15 cellular contexts compared by ENCODE assay signal in the genomic region with DNA sequence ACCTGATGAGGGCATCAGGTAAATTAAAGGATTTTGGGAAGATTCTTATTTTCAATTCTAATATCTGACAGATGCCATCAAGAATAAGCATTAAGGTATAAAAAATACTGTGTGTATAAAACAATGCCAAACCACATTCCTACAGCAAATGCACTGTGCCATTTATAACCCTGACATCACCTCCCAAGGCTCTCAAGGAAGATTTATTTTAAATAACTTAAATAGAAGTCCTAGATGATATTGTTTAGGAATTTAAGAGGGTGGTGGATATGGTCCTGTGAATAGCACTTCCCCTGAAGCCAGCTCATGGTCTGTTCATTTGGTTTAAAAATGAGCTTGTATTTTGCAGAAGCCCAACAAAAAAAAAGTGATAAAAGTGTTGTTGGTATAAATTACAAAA. TPM values are rescaled to one million over a fixed set of nuclear protein-coding genes. Genes with fewer than 3 reads are reported as not detected.
DNase-seq lines count a peak whose midpoint lies in the region; ATAC-seq, FAIRE-seq and TF ChIP-seq lines count a peak whose summit lies in the region.
"Had no signal": no experiment of that assay in that cellular context is flagged by ENCODE, and none has a peak within 500 bp of the region (broad histone marks: within the 10 kb centered on the region; RNA-seq: fewer than 3 reads in every experiment).

No MANE protein-coding gene starts in this region.

- H3K9me3 Mint-ChIP-seq in chondrocyte (ENCODE audit: low read depth), result no peaks in the 10 kb centered on the region
- H3K9me3 Mint-ChIP-seq: activated naive CD4-positive, alpha-beta T cell treated with anti-CD3 and anti-CD28 coated beads, Interleukin-2, amount 50 U/mL, for 72 hours had no signal

- H4K20me1 ChIP-seq in IMR-90 (ENCODE audit: insufficient read depth, low read length), result peaks cover 25% of the 10 kb centered on the region

- H3K79me1 ChIP-seq in IMR-90 (ENCODE audit: low read depth in 1 of 2, low read length in 2 of 2), result peaks cover 0 to 21% of the 10 kb centered on the region in 2 experiments; a peak in 1 of 4 replicates

- dilution Hi-C loops in IMR-90 (cut with HindIII; ENCODE audit: low sequenced_read_pairs, unreplicated experiment), result no loop called here

- H3K27me3 Mint-ChIP-seq in chondrocyte (ENCODE audit: low read depth), result no peaks in the 10 kb centered on the region

- intact Hi-C loops in IMR-90 (cut with micrococcal nuclease), result no loop called here
- intact Hi-C loops in tibial artery (cut with DNase I; ENCODE audit: low total_unique reads), result no loop called here
- intact Hi-C loops in body of pancreas (cut with DNase I), result no loop called here

- H3K4me1 Mint-ChIP-seq in chondrocyte (ENCODE audit: low read depth), result peaks cover 46% of the 10 kb centered on the region

- no peak for FAIRE-seq in urothelium cell line (lab: Jason Lieb, UNC)

- H3K36me3 Mint-ChIP-seq in chondrocyte (ENCODE audit: low read depth), result peaks cover 7% of the 10 kb centered on the region

- ATAC-seq in IMR-90 (ENCODE audit: low read depth) (peak; percentile 75), body of pancreas (no peak)
- ATAC-seq: activated naive CD4-positive, alpha-beta T cell treated with anti-CD3 and anti-CD28 coated beads, Interleukin-2, amount 50 U/mL, for 72 hours; mucosa of descending colon had no signal

- H2AK9ac ChIP-seq in IMR-90 (replicated peaks; ENCODE audit: low read depth, low read length, poor library complexity), result no peak overlapping the region

- H3K14ac ChIP-seq in IMR-90 (replicated peaks; ENCODE audit: low read depth, low read length), result no peak overlapping the region

- H3K4me1 ChIP-seq in IMR-90 (ENCODE audit: control insufficient read depth, insufficient read depth, low read length) (peaks cover 16% of the 10 kb centered on the region), tibial artery (peaks cover 0 to 25% (median 12%) of the 10 kb centered on the region in 4 donors), body of pancreas (peaks cover 19% of the 10 kb centered on the region)

- H4K5ac ChIP-seq in IMR-90 (ENCODE audit: low read depth, low read length), result no peak overlapping the region

- H4K8ac ChIP-seq in IMR-90 (ENCODE audit: low read depth in 2 of 2, low read length in 2 of 2), result no peak overlapping the region

- in situ Hi-C loops in IMR-90 (cut with MboI; ENCODE audit: low sequenced_read_pairs), result no loop called here

- TF ChIP-seq POLR2A in IMR-90 (IDR thresholded peaks at IDR 0.05; ENCODE audit: low read depth, low read length) (no peak), body of pancreas (IDR thresholded peaks at IDR 0.05) (no peak)

- H2AFZ ChIP-seq in IMR-90 (replicated peaks; ENCODE audit: low read length, poor library complexity), result no peak overlapping the region
- H2AFZ ChIP-seq: hepatocyte had no signal

- H3K23ac ChIP-seq in IMR-90 (ENCODE audit: low read depth, low read length), result no peak overlapping the region

- POLR2A ChIA-PET in IMR-90 (lab: Charles Lee; ENCODE audit: unreplicated experiment), result interaction anchor here (0.5 to 1.0 kb wide), 4 partner anchors 10 to 1302 kb away, joined by 3 to 12 read pairs (median 8); no protein-coding TSS in a partner anchor

- no peak overlapping the region for H2BK15ac ChIP-seq in IMR-90 (ENCODE audit: low read depth, low read length)

- no peak for TF ChIP-seq RAD21 in IMR-90 (IDR thresholded peaks at IDR 0.05; ENCODE audit: low read length)

- H3K9me1 ChIP-seq in IMR-90 (ENCODE audit: insufficient read depth, low read length), result peaks cover 30% of the 10 kb centered on the region

- H3K36me3 ChIP-seq in IMR-90 (ENCODE audit: control insufficient read depth, insufficient read depth, low read length) (peaks cover 60% of the 10 kb centered on the region), tibial artery (peaks cover 41 to 87% (median 59%) of the 10 kb centered on the region in 3 donors), body of pancreas (replicated peaks in 1 of 2; ENCODE audit: insufficient read depth in 1 of 2, low read depth in 2 of 2) (peaks cover 3 to 26% of the 10 kb centered on the region in 2 donors)

- H3K4ac ChIP-seq in IMR-90 (ENCODE audit: low read depth, low read length), result no peak overlapping the region

- no peak overlapping the region for H3K4me2 ChIP-seq in IMR-90 (ENCODE audit: low read depth, low read length)
- H3K4me2 ChIP-seq: hepatocyte had no signal

- H3K9ac ChIP-seq in IMR-90 (ENCODE audit: low read depth, low read length), result no peak overlapping the region

- H2BK120ac ChIP-seq in IMR-90 (ENCODE audit: low read depth, low read length), result no peak overlapping the region

- H3K4me3 Mint-ChIP-seq in chondrocyte (ENCODE audit: unreplicated experiment), result no peak overlapping the region

- no peak overlapping the region for H2AK5ac ChIP-seq in IMR-90 (ENCODE audit: low read depth, low read length)

- TF ChIP-seq CTCF in IMR-90 (conservative IDR thresholded peaks at IDR 0.05; ENCODE audit: low read depth, low read length) (no peak), chondrocyte (IDR thresholded peaks at IDR 0.05) (no peak), tibial artery (IDR thresholded peaks at IDR 0.05) (no peak), body of pancreas (IDR thresholded peaks at IDR 0.05) (no peak)

- no peak overlapping the region for H3K56ac ChIP-seq in IMR-90 (ENCODE audit: extremely low read depth, insufficient read depth, low read length)

- H3K18ac ChIP-seq in IMR-90 (ENCODE audit: low read depth, low read length), result no peak overlapping the region

- no peak overlapping the region for H3K27ac ChIP-seq in IMR-90 (ENCODE audit: insufficient read depth, low read length)
- H3K27ac ChIP-seq in tibial artery, result peak overlapping the region; percentile 62 to 70
- no peak overlapping the region for H3K27ac ChIP-seq in body of pancreas
- H3K27ac ChIP-seq: hepatocyte had no signal

- H2BK20ac ChIP-seq in IMR-90 (ENCODE audit: low read depth, low read length), result no peak overlapping the region

- H2BK5ac ChIP-seq in IMR-90 (ENCODE audit: low read depth, low read length, poor library complexity, severe bottlenecking), result no peak overlapping the region

- CTCF ChIA-PET in IMR-90 (lab: Yijun Ruan, JAX), result interaction anchor here (0.6 kb wide), 2 partner anchors 308 to 995 kb away, joined by 3 to 4 read pairs; no protein-coding TSS in a partner anchor

- DNase-seq in IMR-90 (peak; percentile 82), chondrocyte (ENCODE audit: low spot score) (no peak), kidney tubule cell (ENCODE audit: low spot score) (peak; percentile 19), tibial artery (no peak), urothelium cell line (ENCODE audit: low spot score) (no peak), body of pancreas (no peak), hypothalamus (lab: John Stamatoyannopoulos, UW) (no peak)
- DNase-seq: activated T-cell treated with anti-CD3 and anti-CD28 coated beads, Interleukin-2, amount 50 U/mL, for 1 hour; DMS53; NCI-H1694 treated with DMSO at 0.1 percent for 48 hours; NCI-H510A treated with DMSO at 0.1 percent for 48 hours; substantia nigra had no signal

- H3K4me3 ChIP-seq in IMR-90 (ENCODE audit: insufficient read depth, low read depth, low read length) (no peak overlapping the region), tibial artery (no peak overlapping the region), body of pancreas (no peak overlapping the region)
- H3K4me3 ChIP-seq: hepatocyte, mucosa of descending colon had no signal

- no TSS peak for BruUV-seq in IMR-90 (replicated peaks; lab: Mats Ljungman, UMichigan)

- no peak overlapping the region for H4K91ac ChIP-seq in IMR-90 (ENCODE audit: insufficient read depth, low read depth, low read length)

- H3K9me3 ChIP-seq in IMR-90 (ENCODE audit: control insufficient read depth, insufficient read depth, low read length) (no peaks in the 10 kb centered on the region), tibial artery (no peaks in the 10 kb centered on the region), body of pancreas (no peaks in the 10 kb centered on the region)
- H3K9me3 ChIP-seq: mucosa of descending colon had no signal

- H3K27me3 ChIP-seq in IMR-90 (ENCODE audit: control insufficient read depth, insufficient read depth, low read length), result no peaks in the 10 kb centered on the region
- H3K27me3 ChIP-seq in tibial artery, result no peaks in the 10 kb centered on the region
- no peaks in the 10 kb centered on the region for H3K27me3 ChIP-seq in body of pancreas
- H3K27me3 ChIP-seq: hepatocyte had no signal

- H3K27ac Mint-ChIP-seq in chondrocyte (ENCODE audit: unreplicated experiment), result peak overlapping the region; percentile 98

TF ChIP-seq in IMR-90, 13 proteins besides CTCF, POLR2A, EP300 and RAD21 (continues in another document):
- TF ChIP-seq CEBPB (IDR thresholded peaks at IDR 0.05; ENCODE audit: low read depth, low read length) (no peak), RFX5 (IDR thresholded peaks at IDR 0.05; ENCODE audit: low read depth, low read length) (no peak), FOS (IDR thresholded peaks at IDR 0.05; ENCODE audit: low read depth, low read length) (no peak), NFE2L2 (IDR thresholded peaks at IDR 0.05; ENCODE audit: low read depth, low read length) (no peak)
- TF ChIP-seq, protein P1, sequence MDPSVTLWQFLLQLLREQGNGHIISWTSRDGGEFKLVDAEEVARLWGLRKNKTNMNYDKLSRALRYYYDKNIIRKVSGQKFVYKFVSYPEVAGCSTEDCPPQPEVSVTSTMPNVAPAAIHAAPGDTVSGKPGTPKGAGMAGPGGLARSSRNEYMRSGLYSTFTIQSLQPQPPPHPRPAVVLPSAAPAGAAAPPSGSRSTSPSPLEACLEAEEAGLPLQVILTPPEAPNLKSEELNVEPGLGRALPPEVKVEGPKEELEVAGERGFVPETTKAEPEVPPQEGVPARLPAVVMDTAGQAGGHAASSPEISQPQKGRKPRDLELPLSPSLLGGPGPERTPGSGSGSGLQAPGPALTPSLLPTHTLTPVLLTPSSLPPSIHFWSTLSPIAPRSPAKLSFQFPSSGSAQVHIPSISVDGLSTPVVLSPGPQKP (IDR thresholded peaks at IDR 0.05; ENCODE audit: borderline replicate concordance, low read depth, low read length), result no peak

RNA-seq across cellular contexts. Expression of gene PPIL2, which starts 32.1 kb away (rescaled TPM):
- 20.6 and 21.4 TPM in 2 replicates for total RNA-seq in IMR-90 (2012; rRNA removed)
- polyA plus RNA-seq in IMR-90 (2012; rRNA removed), result 59.9 and 62.1 TPM in 2 replicates
- 29.9 and 41.9 TPM in 2 replicates for polyA plus RNA-seq in IMR-90 (2012; cell fraction: cytosol; rRNA removed)
- polyA plus RNA-seq in IMR-90 (2012; cell fraction: nucleus; rRNA removed; ENCODE audit: low replicate concordance), result 190 and 219 TPM in 2 replicates
- 36.0 to 46.6 TPM (median 36.8 TPM) in 3 replicates for total RNA-seq in chondrocyte
- 10 to 100 TPM; 44.9 to 94.9 TPM for total RNA-seq in body of pancreas

RNA-seq across cellular contexts. Expression of gene YPEL1, which starts 37.7 kb away (rescaled TPM):
- total RNA-seq in IMR-90 (2012; rRNA removed), result 0.72 and 1.1 TPM in 2 replicates
- 1.2 and 1.3 TPM in 2 replicates for polyA plus RNA-seq in IMR-90 (2012; rRNA removed)
- polyA plus RNA-seq in IMR-90 (2012; cell fraction: cytosol; rRNA removed), result 1.5 and 2.4 TPM in 2 replicates
- polyA plus RNA-seq in IMR-90 (2012; cell fraction: nucleus; rRNA removed; ENCODE audit: low replicate concordance), result 1.5 and 3.2 TPM in 2 replicates
- total RNA-seq in chondrocyte, result 2.6 to 6.0 TPM (median 5.4 TPM) in 3 replicates
- total RNA-seq in body of pancreas, result 1 to 10 TPM; 1.6 to 4.4 TPM

RNA-seq across cellular contexts. Expression of gene SDF2L1, which starts 55.8 kb away (rescaled TPM):
- total RNA-seq in IMR-90 (2012; rRNA removed) (18.8 and 25.0 TPM in 2 replicates), chondrocyte (21.2 to 28.4 TPM (median 26.0 TPM) in 3 replicates), body of pancreas (100 to 1,000 TPM in 1 of 2 donors, 10 to 100 TPM in 1; 47.5 to 115 TPM)
- 51.1 and 72.6 TPM in 2 replicates for polyA plus RNA-seq in IMR-90 (2012; rRNA removed)
- polyA plus RNA-seq in IMR-90 (2012; cell fraction: cytosol; rRNA removed), result 93.6 and 121 TPM in 2 replicates
- polyA plus RNA-seq in IMR-90 (2012; cell fraction: nucleus; rRNA removed; ENCODE audit: low replicate concordance), result 11.1 and 41.3 TPM in 2 replicates

Comparison
In these comparisons a context has a peak if more than half of its experiments do, and no peak if none do; other contexts are left out.
1. DNase-seq: peak in IMR-90 (single experiment) and kidney tubule cell (single experiment); none in chondrocyte (single experiment), tibial artery (0 of 2), urothelium cell line (single experiment), body of pancreas (0 of 4) and hypothalamus (0 of 51).
2. H3K27ac ChIP-seq: peak in tibial artery (2 of 2); none in IMR-90 (single experiment) and body of pancreas (0 of 4).